Comparison of ENCODE assay signal across 1 cellular context in the genomic region with DNA sequence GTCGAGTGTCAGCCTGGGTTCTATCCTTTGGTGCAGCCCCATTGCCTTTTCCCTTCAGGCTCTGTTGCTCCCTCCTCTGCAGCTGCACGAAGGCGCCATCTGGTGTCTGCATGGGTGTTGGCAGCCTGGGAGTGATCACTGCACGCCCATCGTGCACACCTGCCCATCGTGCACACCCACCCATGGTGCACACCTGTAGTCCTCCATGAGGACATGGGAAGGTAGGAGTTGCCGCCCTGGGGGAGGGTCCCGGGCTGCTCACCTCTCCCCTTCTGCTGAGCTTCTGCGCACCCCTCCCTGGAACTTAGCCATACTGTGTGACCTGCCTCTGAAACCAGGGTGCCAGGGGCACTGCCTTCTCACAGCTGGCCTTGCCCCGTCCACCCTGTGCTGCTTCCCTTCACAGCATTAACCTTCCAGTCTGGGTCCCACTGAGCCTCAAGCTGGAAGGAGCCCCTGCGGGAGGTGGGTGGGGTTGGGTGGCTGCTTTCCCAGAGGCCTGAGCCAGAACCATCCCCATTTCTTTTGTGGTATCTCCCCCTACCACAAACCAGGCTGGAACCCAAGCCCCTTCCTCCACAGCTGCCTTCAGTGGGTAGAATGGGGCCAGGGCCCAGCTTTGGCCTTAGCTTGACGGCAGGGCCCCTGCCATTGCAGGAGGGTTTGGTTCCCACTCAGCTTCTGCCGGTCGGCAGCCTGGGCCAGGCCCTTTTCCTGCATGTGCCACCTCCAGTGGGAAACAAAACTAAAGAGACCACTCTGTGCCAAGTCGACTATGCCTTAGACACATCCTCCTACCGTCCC.
TF ChIP-seq lines count a peak whose summit lies in the region.

No MANE protein-coding gene starts in this region.

TF ChIP-seq in GM12878, 131 proteins besides CTCF, POLR2A, EP300 and RAD21 (continues in another document):
- no peak for TF ChIP-seq MYB (IDR thresholded peaks at IDR 0.05; ENCODE audit: borderline replicate concordance, low read depth, low read length)
- no peak for TF ChIP-seq POLR2AphosphoS2 (IDR thresholded peaks at IDR 0.05; ENCODE audit: low read depth, low read length)
- TF ChIP-seq RAD51 (IDR thresholded peaks at IDR 0.05), result no peak
- TF ChIP-seq, protein P1, sequence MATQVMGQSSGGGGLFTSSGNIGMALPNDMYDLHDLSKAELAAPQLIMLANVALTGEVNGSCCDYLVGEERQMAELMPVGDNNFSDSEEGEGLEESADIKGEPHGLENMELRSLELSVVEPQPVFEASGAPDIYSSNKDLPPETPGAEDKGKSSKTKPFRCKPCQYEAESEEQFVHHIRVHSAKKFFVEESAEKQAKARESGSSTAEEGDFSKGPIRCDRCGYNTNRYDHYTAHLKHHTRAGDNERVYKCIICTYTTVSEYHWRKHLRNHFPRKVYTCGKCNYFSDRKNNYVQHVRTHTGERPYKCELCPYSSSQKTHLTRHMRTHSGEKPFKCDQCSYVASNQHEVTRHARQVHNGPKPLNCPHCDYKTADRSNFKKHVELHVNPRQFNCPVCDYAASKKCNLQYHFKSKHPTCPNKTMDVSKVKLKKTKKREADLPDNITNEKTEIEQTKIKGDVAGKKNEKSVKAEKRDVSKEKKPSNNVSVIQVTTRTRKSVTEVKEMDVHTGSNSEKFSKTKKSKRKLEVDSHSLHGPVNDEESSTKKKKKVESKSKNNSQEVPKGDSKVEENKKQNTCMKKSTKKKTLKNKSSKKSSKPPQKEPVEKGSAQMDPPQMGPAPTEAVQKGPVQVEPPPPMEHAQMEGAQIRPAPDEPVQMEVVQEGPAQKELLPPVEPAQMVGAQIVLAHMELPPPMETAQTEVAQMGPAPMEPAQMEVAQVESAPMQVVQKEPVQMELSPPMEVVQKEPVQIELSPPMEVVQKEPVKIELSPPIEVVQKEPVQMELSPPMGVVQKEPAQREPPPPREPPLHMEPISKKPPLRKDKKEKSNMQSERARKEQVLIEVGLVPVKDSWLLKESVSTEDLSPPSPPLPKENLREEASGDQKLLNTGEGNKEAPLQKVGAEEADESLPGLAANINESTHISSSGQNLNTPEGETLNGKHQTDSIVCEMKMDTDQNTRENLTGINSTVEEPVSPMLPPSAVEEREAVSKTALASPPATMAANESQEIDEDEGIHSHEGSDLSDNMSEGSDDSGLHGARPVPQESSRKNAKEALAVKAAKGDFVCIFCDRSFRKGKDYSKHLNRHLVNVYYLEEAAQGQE (IDR thresholded peaks at IDR 0.05; ENCODE audit: low read depth, low read length), result no peak
- no peak for TF ChIP-seq TAF1 (IDR thresholded peaks at IDR 0.05; ENCODE audit: borderline replicate concordance, low read depth, low read length)
- TF ChIP-seq HDAC2 (IDR thresholded peaks at IDR 0.05), result no peak
- TF ChIP-seq ETV6 (conservative IDR thresholded peaks at IDR 0.05 in 1 of 2, IDR thresholded peaks at IDR 0.05 in 1 of 2; ENCODE audit: borderline replicate concordance in 1 of 2, low read depth in 1 of 2), result no peak
- TF ChIP-seq TCF12 (IDR thresholded peaks at IDR 0.05; ENCODE audit: low read depth, low read length), result peak; percentile 30; the same call in 1 of the 2 replicates
- TF ChIP-seq, protein P2, sequence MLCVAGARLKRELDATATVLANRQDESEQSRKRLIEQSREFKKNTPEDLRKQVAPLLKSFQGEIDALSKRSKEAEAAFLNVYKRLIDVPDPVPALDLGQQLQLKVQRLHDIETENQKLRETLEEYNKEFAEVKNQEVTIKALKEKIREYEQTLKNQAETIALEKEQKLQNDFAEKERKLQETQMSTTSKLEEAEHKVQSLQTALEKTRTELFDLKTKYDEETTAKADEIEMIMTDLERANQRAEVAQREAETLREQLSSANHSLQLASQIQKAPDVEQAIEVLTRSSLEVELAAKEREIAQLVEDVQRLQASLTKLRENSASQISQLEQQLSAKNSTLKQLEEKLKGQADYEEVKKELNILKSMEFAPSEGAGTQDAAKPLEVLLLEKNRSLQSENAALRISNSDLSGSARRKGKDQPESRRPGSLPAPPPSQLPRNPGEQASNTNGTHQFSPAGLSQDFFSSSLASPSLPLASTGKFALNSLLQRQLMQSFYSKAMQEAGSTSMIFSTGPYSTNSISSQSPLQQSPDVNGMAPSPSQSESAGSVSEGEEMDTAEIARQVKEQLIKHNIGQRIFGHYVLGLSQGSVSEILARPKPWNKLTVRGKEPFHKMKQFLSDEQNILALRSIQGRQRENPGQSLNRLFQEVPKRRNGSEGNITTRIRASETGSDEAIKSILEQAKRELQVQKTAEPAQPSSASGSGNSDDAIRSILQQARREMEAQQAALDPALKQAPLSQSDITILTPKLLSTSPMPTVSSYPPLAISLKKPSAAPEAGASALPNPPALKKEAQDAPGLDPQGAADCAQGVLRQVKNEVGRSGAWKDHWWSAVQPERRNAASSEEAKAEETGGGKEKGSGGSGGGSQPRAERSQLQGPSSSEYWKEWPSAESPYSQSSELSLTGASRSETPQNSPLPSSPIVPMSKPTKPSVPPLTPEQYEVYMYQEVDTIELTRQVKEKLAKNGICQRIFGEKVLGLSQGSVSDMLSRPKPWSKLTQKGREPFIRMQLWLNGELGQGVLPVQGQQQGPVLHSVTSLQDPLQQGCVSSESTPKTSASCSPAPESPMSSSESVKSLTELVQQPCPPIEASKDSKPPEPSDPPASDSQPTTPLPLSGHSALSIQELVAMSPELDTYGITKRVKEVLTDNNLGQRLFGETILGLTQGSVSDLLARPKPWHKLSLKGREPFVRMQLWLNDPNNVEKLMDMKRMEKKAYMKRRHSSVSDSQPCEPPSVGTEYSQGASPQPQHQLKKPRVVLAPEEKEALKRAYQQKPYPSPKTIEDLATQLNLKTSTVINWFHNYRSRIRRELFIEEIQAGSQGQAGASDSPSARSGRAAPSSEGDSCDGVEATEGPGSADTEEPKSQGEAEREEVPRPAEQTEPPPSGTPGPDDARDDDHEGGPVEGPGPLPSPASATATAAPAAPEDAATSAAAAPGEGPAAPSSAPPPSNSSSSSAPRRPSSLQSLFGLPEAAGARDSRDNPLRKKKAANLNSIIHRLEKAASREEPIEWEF (IDR thresholded peaks at IDR 0.05; ENCODE audit: insufficient replicate concordance, low read depth, low read length), result no peak
- no peak for TF ChIP-seq ZNF622 (IDR thresholded peaks at IDR 0.05)
- TF ChIP-seq LARP7 (IDR thresholded peaks at IDR 0.05), result peak; percentile 48; the same call in 1 of the 2 replicates
- 0 out of 2 replicates have a peak, but pooled peaks have one; percentile 13 for TF ChIP-seq IRF4 (IDR thresholded peaks at IDR 0.05; ENCODE audit: low read depth, low read length)
- 0 out of 2 replicates have a peak, but pooled peaks have one; percentile 38 for TF ChIP-seq TCF3 (IDR thresholded peaks at IDR 0.05; ENCODE audit: borderline replicate concordance, insufficient read depth, low read depth, low read length)
- TF ChIP-seq CBX5 (IDR thresholded peaks at IDR 0.05; ENCODE audit: low read depth), result no peak
- peak; percentile 89 for TF ChIP-seq SMC3 (IDR thresholded peaks at IDR 0.05; ENCODE audit: borderline replicate concordance, low read length)
- TF ChIP-seq, protein P3, sequence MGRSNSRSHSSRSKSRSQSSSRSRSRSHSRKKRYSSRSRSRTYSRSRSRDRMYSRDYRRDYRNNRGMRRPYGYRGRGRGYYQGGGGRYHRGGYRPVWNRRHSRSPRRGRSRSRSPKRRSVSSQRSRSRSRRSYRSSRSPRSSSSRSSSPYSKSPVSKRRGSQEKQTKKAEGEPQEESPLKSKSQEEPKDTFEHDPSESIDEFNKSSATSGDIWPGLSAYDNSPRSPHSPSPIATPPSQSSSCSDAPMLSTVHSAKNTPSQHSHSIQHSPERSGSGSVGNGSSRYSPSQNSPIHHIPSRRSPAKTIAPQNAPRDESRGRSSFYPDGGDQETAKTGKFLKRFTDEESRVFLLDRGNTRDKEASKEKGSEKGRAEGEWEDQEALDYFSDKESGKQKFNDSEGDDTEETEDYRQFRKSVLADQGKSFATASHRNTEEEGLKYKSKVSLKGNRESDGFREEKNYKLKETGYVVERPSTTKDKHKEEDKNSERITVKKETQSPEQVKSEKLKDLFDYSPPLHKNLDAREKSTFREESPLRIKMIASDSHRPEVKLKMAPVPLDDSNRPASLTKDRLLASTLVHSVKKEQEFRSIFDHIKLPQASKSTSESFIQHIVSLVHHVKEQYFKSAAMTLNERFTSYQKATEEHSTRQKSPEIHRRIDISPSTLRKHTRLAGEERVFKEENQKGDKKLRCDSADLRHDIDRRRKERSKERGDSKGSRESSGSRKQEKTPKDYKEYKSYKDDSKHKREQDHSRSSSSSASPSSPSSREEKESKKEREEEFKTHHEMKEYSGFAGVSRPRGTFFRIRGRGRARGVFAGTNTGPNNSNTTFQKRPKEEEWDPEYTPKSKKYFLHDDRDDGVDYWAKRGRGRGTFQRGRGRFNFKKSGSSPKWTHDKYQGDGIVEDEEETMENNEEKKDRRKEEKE (IDR thresholded peaks at IDR 0.05), result no peak
- no peak for TF ChIP-seq POU2F2 (IDR thresholded peaks at IDR 0.05; ENCODE audit: borderline replicate concordance, low read depth, low read length)
- no peak for TF ChIP-seq MYC (IDR thresholded peaks at IDR 0.05; ENCODE audit: insufficient read depth, insufficient read length, insufficient replicate concordance, low read length, severe bottlenecking)
- TF ChIP-seq, protein P4, sequence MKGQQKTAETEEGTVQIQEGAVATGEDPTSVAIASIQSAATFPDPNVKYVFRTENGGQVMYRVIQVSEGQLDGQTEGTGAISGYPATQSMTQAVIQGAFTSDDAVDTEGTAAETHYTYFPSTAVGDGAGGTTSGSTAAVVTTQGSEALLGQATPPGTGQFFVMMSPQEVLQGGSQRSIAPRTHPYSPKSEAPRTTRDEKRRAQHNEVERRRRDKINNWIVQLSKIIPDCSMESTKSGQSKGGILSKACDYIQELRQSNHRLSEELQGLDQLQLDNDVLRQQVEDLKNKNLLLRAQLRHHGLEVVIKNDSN (IDR thresholded peaks at IDR 0.05; ENCODE audit: borderline replicate concordance, extremely low read length, insufficient read depth, low read depth, low read length), result no peak
- no peak for TF ChIP-seq NR2F1 (conservative IDR thresholded peaks at IDR 0.05)
- TF ChIP-seq, protein P5, sequence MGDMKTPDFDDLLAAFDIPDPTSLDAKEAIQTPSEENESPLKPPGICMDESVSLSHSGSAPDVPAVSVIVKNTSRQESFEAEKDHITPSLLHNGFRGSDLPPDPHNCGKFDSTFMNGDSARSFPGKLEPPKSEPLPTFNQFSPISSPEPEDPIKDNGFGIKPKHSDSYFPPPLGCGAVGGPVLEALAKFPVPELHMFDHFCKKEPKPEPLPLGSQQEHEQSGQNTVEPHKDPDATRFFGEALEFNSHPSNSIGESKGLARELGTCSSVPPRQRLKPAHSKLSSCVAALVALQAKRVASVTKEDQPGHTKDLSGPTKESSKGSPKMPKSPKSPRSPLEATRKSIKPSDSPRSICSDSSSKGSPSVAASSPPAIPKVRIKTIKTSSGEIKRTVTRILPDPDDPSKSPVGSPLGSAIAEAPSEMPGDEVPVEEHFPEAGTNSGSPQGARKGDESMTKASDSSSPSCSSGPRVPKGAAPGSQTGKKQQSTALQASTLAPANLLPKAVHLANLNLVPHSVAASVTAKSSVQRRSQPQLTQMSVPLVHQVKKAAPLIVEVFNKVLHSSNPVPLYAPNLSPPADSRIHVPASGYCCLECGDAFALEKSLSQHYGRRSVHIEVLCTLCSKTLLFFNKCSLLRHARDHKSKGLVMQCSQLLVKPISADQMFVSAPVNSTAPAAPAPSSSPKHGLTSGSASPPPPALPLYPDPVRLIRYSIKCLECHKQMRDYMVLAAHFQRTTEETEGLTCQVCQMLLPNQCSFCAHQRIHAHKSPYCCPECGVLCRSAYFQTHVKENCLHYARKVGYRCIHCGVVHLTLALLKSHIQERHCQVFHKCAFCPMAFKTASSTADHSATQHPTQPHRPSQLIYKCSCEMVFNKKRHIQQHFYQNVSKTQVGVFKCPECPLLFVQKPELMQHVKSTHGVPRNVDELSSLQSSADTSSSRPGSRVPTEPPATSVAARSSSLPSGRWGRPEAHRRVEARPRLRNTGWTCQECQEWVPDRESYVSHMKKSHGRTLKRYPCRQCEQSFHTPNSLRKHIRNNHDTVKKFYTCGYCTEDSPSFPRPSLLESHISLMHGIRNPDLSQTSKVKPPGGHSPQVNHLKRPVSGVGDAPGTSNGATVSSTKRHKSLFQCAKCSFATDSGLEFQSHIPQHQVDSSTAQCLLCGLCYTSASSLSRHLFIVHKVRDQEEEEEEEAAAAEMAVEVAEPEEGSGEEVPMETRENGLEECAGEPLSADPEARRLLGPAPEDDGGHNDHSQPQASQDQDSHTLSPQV (IDR thresholded peaks at IDR 0.05), result no peak
- TF ChIP-seq ZNF217 (IDR thresholded peaks at IDR 0.05), result no peak
- TF ChIP-seq CEBPB (IDR thresholded peaks at IDR 0.05; ENCODE audit: borderline replicate concordance in 1 of 2, low read depth in 2 of 2, low read length in 2 of 2), result no peak
- TF ChIP-seq NFYA (IDR thresholded peaks at IDR 0.05; ENCODE audit: borderline replicate concordance, low read depth, low read length), result no peak
- no peak for TF ChIP-seq CHD2 (IDR thresholded peaks at IDR 0.05; ENCODE audit: borderline replicate concordance, low read depth, low read length)
- TF ChIP-seq, protein P6, sequence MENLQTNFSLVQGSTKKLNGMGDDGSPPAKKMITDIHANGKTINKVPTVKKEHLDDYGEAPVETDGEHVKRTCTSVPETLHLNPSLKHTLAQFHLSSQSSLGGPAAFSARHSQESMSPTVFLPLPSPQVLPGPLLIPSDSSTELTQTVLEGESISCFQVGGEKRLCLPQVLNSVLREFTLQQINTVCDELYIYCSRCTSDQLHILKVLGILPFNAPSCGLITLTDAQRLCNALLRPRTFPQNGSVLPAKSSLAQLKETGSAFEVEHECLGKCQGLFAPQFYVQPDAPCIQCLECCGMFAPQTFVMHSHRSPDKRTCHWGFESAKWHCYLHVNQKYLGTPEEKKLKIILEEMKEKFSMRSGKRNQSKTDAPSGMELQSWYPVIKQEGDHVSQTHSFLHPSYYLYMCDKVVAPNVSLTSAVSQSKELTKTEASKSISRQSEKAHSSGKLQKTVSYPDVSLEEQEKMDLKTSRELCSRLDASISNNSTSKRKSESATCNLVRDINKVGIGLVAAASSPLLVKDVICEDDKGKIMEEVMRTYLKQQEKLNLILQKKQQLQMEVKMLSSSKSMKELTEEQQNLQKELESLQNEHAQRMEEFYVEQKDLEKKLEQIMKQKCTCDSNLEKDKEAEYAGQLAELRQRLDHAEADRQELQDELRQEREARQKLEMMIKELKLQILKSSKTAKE (IDR thresholded peaks at IDR 0.05; ENCODE audit: low read depth, poor library complexity, severe bottlenecking), result no peak
- TF ChIP-seq, protein P7, sequence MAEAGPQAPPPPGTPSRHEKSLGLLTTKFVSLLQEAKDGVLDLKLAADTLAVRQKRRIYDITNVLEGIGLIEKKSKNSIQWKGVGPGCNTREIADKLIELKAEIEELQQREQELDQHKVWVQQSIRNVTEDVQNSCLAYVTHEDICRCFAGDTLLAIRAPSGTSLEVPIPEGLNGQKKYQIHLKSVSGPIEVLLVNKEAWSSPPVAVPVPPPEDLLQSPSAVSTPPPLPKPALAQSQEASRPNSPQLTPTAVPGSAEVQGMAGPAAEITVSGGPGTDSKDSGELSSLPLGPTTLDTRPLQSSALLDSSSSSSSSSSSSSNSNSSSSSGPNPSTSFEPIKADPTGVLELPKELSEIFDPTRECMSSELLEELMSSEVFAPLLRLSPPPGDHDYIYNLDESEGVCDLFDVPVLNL (IDR thresholded peaks at IDR 0.05; ENCODE audit: low read depth, low read length), result no peak
- TF ChIP-seq NBN (IDR thresholded peaks at IDR 0.05), result peak; percentile 22; the same call in 1 of the 2 replicates
- TF ChIP-seq DPF2 (IDR thresholded peaks at IDR 0.05), result no peak
- TF ChIP-seq, protein P8, sequence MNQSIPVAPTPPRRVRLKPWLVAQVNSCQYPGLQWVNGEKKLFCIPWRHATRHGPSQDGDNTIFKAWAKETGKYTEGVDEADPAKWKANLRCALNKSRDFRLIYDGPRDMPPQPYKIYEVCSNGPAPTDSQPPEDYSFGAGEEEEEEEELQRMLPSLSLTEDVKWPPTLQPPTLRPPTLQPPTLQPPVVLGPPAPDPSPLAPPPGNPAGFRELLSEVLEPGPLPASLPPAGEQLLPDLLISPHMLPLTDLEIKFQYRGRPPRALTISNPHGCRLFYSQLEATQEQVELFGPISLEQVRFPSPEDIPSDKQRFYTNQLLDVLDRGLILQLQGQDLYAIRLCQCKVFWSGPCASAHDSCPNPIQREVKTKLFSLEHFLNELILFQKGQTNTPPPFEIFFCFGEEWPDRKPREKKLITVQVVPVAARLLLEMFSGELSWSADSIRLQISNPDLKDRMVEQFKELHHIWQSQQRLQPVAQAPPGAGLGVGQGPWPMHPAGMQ (IDR thresholded peaks at IDR 0.05; ENCODE audit: borderline replicate concordance), result no peak
